ENCODE assay signal across 2 cellular contexts in the genomic region with DNA sequence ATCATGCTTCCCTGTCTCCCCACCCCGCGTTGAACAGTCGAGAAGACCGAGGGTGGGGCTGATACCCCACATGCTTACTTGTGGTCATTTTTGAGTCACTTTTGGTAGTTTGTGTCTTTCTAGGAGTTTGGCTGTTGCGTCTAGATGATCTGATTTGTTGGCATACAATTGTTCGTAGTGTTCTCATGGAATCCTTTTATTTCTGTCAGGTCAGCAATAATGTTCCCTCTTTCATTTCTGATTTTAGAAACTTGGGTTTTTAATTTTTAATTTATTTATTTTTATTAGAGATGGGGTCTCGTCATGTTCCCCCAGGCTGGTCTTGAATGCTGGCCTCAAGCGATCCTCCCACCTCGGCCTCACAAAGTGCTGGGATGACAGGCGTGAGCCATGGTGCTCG.
TF ChIP-seq lines count a peak whose summit lies in the region.

No MANE protein-coding gene starts in this region.

TF ChIP-seq in GM12891, 5 proteins besides CTCF, POLR2A, EP300 and RAD21:
- TF ChIP-seq TAF1 (IDR thresholded peaks at IDR 0.05; ENCODE audit: low read depth, low read length) (no peak), SPI1 (IDR thresholded peaks at IDR 0.05; ENCODE audit: low read depth, low read length) (no peak)

TF ChIP-seq in HepG2, 621 proteins besides CTCF, POLR2A, EP300 and RAD21:
- TF ChIP-seq ZNF451 (CRISPR knock-in tag; IDR thresholded peaks at IDR 0.05) (no peak), SRSF1 (optimal IDR thresholded peaks at IDR 0.05; ENCODE audit: low read depth, low read length) (no peak), MLLT10 (CRISPR knock-in tag; IDR thresholded peaks at IDR 0.05) (no peak), POLR2G (IDR thresholded peaks at IDR 0.05; ENCODE audit: low read depth, low read length) (0 out of 2 replicates have a peak, but pooled peaks have one; percentile 32), ZNF768 (CRISPR knock-in tag; IDR thresholded peaks at IDR 0.05) (no peak), ATRX (CRISPR knock-in tag; IDR thresholded peaks at IDR 0.05; ENCODE audit: borderline replicate concordance) (no peak), TBP (CRISPR knock-in tag; IDR thresholded peaks at IDR 0.05) (no peak), MAFK (conservative IDR thresholded peaks at IDR 0.05 in 1 of 2, IDR thresholded peaks at IDR 0.05 in 1 of 2; ENCODE audit: low read length in 2 of 2) (peak; percentile 91 to 96), ZNF577 (CRISPR knock-in tag; IDR thresholded peaks at IDR 0.05; ENCODE audit: borderline replicate concordance, low read depth) (no peak), CEBPG (CRISPR knock-in tag; IDR thresholded peaks at IDR 0.05) (no peak), MAFF (IDR thresholded peaks at IDR 0.05; ENCODE audit: low read depth, low read length) (peak; percentile 95)
